Comparison of ENCODE assay signal across 2 cellular contexts in genomic region chrX:20139966-20140365, GRCh38.
TF ChIP-seq lines count a peak whose summit lies in the region.

No MANE protein-coding gene starts in this region.

TF ChIP-seq in A549, 52 proteins besides CTCF, POLR2A, EP300 and RAD21 (continued from another document):
- no peak for TF ChIP-seq E2F6 (IDR thresholded peaks at IDR 0.05; ENCODE audit: borderline replicate concordance, low read depth)
- TF ChIP-seq HEYL (CRISPR knock-in tag; IDR thresholded peaks at IDR 0.05), result no peak
- no peak for TF ChIP-seq ZNF302 (CRISPR knock-in tag; IDR thresholded peaks at IDR 0.05)
- TF ChIP-seq GATA3 (IDR thresholded peaks at IDR 0.05; ENCODE audit: borderline replicate concordance), result no peak
- TF ChIP-seq MAZ (IDR thresholded peaks at IDR 0.05; ENCODE audit: borderline replicate concordance, low read depth, low read length), result no peak

TF ChIP-seq in HCT116, 20 proteins besides CTCF, POLR2A, EP300 and RAD21 (continued from another document):
- TF ChIP-seq MAX (IDR thresholded peaks at IDR 0.05) (no peak), CEBPB (IDR thresholded peaks at IDR 0.05; ENCODE audit: low read depth) (no peak)
TF ChIP-seq in HCT116: peak in this region for 0.
